In genomic region chr3:71961891-71962290, GRCh38 we compare ENCODE assay signal across 34 cellular contexts.
"Had no signal": no experiment of that assay in that cellular context is flagged by ENCODE, and none has a peak within 500 bp of the region (broad histone marks: within the 10 kb centered on the region; RNA-seq: fewer than 3 reads in every experiment).

No MANE protein-coding gene starts in this region.

- H3K9me3 ChIP-seq: MG63 had no signal

- H3K4me3 ChIP-seq: MG63 had no signal

- DNase-seq: Karpas-422, Kasumi-1, MG63, MM.1S, MV-4-11, NCI-H1048, NCI-H1092, NCI-H1092 treated with DMSO at 0.1 percent for 48 hours, NCI-H1105, NCI-H1105 treated with DMSO at 0.1 percent for 48 hours, NCI-H1417, NCI-H1417 treated with DMSO at 0.1 percent for 48 hours, NCI-H1436, NCI-H1436 treated with DMSO at 0.1 percent for 48 hours, NCI-H146, NCI-H1694, NCI-H1694 treated with DMSO at 0.1 percent for 48 hours, NCI-H187, NCI-H187 treated with DMSO at 0.1 percent for 48 hours, NCI-H1930, NCI-H2029, NCI-H2029 treated with DMSO at 0.1 percent for 48 hours, NCI-H2081 treated with DMSO at 0.1 percent for 48 hours, NCI-H2107, NCI-H2171, NCI-H2171 treated with DMSO at 0.1 percent for 48 hours, NCI-H2227 treated with DMSO at 0.1 percent for 48 hours, NCI-H226, NCI-H345, NCI-H446, NCI-H446 treated with DMSO at 0.1 percent for 48 hours, NCI-H510A, NCI-H510A treated with DMSO at 0.1 percent for 48 hours, NCI-H524 had no signal

- H3K36me3 ChIP-seq: MG63 had no signal

- H3K27me3 ChIP-seq: MG63 had no signal
